In genomic region chr10:71836594-71836970, GRCh38 we compare ENCODE assay signal across 9 cellular contexts. TPM values are rescaled to one million over a fixed set of nuclear protein-coding genes. Genes with fewer than 3 reads are reported as not detected.
A peak's percentile ranks its signal among the peaks of the same experiment; 100 is the strongest.
DNase-seq lines count a peak whose midpoint lies in the region; ATAC-seq, FAIRE-seq and TF ChIP-seq lines count a peak whose summit lies in the region.
"Had no signal": no experiment of that assay in that cellular context is flagged by ENCODE, and none has a peak within 500 bp of the region (broad histone marks: within the 10 kb centered on the region; RNA-seq: fewer than 3 reads in every experiment).

No MANE protein-coding gene starts in this region.

- H3K36me3 ChIP-seq in H1 (ENCODE audit: control insufficient read depth in 2 of 4, insufficient read depth in 4 of 4, low read length in 3 of 4), result peaks cover 3 to 7% (median 5%) of the 10 kb centered on the region in 4 experiments; a peak in 6 of 8 replicates

- H3K9me3 Mint-ChIP-seq in natural killer cell, result no peaks in the 10 kb centered on the region
- no peaks in the 10 kb centered on the region for H3K9me3 Mint-ChIP-seq in activated T-helper 1 cell treated with anti-CD3 and anti-CD28 coated beads, Interleukin-12 subunit alpha, Interleukin-12 subunit beta, Interleukin-2, Interleukin-4 antibody, amounts not matched to agents 30 ng/mL and 10 ng/mL and 1 ng/mL, durations not matched to agents 14 hours and 24 hours and 36 hours

- peak overlapping the region; percentile 43; the same call in 1 of the 2 replicates for H3K27ac ChIP-seq in H1 (ENCODE audit: low read depth, low read length)

- TF ChIP-seq POLR2A in H1 (IDR thresholded peaks at IDR 0.05; ENCODE audit: control extremely low read depth in 1 of 2, low read depth in 2 of 2, low read length in 2 of 2), result no peak

- no peak for TF ChIP-seq CTCF in H1 (IDR thresholded peaks at IDR 0.05; ENCODE audit: control extremely low read depth in 1 of 3, insufficient read depth in 1 of 3, low read depth in 1 of 3, low read length in 3 of 3)
- TF ChIP-seq CTCF in natural killer cell (IDR thresholded peaks at IDR 0.05), result no peak

- H2BK15ac ChIP-seq in H1 (ENCODE audit: low read length), result no peak overlapping the region

- no peak overlapping the region for H3K14ac ChIP-seq in H1 (ENCODE audit: insufficient read length)

- no peak for TF ChIP-seq EP300 in H1 (IDR thresholded peaks at IDR 0.05; ENCODE audit: borderline replicate concordance in 1 of 2, low read depth in 2 of 2, low read length in 2 of 2)

- H3K23ac ChIP-seq in H1 (ENCODE audit: insufficient read length), result no peak overlapping the region

- H3K79me2 ChIP-seq in H1 (ENCODE audit: control insufficient read depth in 1 of 2, insufficient read depth in 2 of 2, low read length in 2 of 2), result peaks cover 41 to 94% of the 10 kb centered on the region in 2 experiments

- H3K9ac ChIP-seq in H1 (replicated peaks in 1 of 4; ENCODE audit: extremely low read depth in 1 of 4, low read depth in 3 of 4, low read length in 3 of 4), result no peak overlapping the region

- intact Hi-C loops in sciatic nerve (cut with DNase I) (no loop called here), natural killer cell (cut with micrococcal nuclease) (no loop called here)
- intact Hi-C loops in activated T-helper 1 cell treated with anti-CD3 and anti-CD28 coated beads, Interleukin-12 subunit alpha, Interleukin-12 subunit beta, Interleukin-2, Interleukin-4 antibody, amounts not matched to agents 30 ng/mL and 10 ng/mL and 1 ng/mL, durations not matched to agents 14 hours and 24 hours and 36 hours (cut with micrococcal nuclease), result no loop called here

- POLR2A ChIA-PET in H1 (lab: Charles Lee; ENCODE audit: partially characterized antibody), result interaction anchor here (1.0 to 2.8 kb wide), 3 partner anchors 14 to 23 kb away, joined by 5 to 11 read pairs (median 5); partner anchors contain the start of gene PSAP

- no peak overlapping the region for H4K91ac ChIP-seq in H1 (replicated peaks; ENCODE audit: insufficient read length, low read length)

- H4K5ac ChIP-seq in H1 (ENCODE audit: insufficient read length, low read depth, low read length), result no peak overlapping the region

- no peak for FAIRE-seq in H1 (lab: Jason Lieb, UNC)

- H3K18ac ChIP-seq in H1 (ENCODE audit: extremely low read depth, low read length), result no peak overlapping the region

- no peak overlapping the region for H3K4me3 Mint-ChIP-seq in natural killer cell
- no peak overlapping the region for H3K4me3 Mint-ChIP-seq in activated T-helper 1 cell treated with anti-CD3 and anti-CD28 coated beads, Interleukin-12 subunit alpha, Interleukin-12 subunit beta, Interleukin-2, Interleukin-4 antibody, amounts not matched to agents 30 ng/mL and 10 ng/mL and 1 ng/mL, durations not matched to agents 14 hours and 24 hours and 36 hours

- no peak overlapping the region for H3K4me3 ChIP-seq in H1 (ENCODE audit: extremely low read depth in 1 of 4, insufficient read depth in 2 of 4, low read depth in 3 of 4, low read length in 4 of 4)
- H3K4me3 ChIP-seq: K562 had no signal

- no peak overlapping the region for H4K8ac ChIP-seq in H1 (ENCODE audit: extremely low read depth, insufficient read depth, low read length)

- CTCF ChIA-PET in H1 (lab: Charles Lee; ENCODE audit: partially characterized antibody), result interaction anchor here (0.9 to 11.0 kb wide), 11 partner anchors 9 to 108 kb away, joined by 3 to 113 read pairs (median 5); partner anchors contain the start of gene VSIR

- DNase-seq in H1 (ENCODE audit: low read depth in 1 of 2, low spot score in 2 of 2) (no peak), sciatic nerve (ENCODE audit: low spot score) (no peak), natural killer cell (no peak), NCI-H1930 (lab: John Stamatoyannopoulos, UW) (no peak), islet precursor cell (no peak)
- DNase-seq in activated T-helper 1 cell treated with anti-CD3 and anti-CD28 coated beads, Interleukin-12 subunit alpha, Interleukin-12 subunit beta, Interleukin-2, Interleukin-4 antibody, amounts not matched to agents 30 ng/mL and 10 ng/mL and 1 ng/mL, durations not matched to agents 14 hours and 24 hours and 36 hours (ENCODE audit: low spot score), result no peak

- H2BK120ac ChIP-seq in H1 (replicated peaks; ENCODE audit: low read depth, low read length), result no peak overlapping the region

- H2BK20ac ChIP-seq in H1 (ENCODE audit: low read length), result no peak overlapping the region

- H3K27ac Mint-ChIP-seq in natural killer cell, result peak overlapping the region in 1 of 2 donors; percentile 66
- H3K27ac Mint-ChIP-seq in activated T-helper 1 cell treated with anti-CD3 and anti-CD28 coated beads, Interleukin-12 subunit alpha, Interleukin-12 subunit beta, Interleukin-2, Interleukin-4 antibody, amounts not matched to agents 30 ng/mL and 10 ng/mL and 1 ng/mL, durations not matched to agents 14 hours and 24 hours and 36 hours, result no peak overlapping the region

- H3K27me3 ChIP-seq in H1 (replicated peaks in 1 of 4; ENCODE audit: control insufficient read depth in 3 of 4, extremely low read depth in 1 of 4, insufficient read depth in 3 of 4, low read length in 3 of 4), result no peaks in the 10 kb centered on the region

- H3K4me1 Mint-ChIP-seq in natural killer cell, result peaks cover 45 to 64% of the 10 kb centered on the region in 2 donors
- H3K4me1 Mint-ChIP-seq in activated T-helper 1 cell treated with anti-CD3 and anti-CD28 coated beads, Interleukin-12 subunit alpha, Interleukin-12 subunit beta, Interleukin-2, Interleukin-4 antibody, amounts not matched to agents 30 ng/mL and 10 ng/mL and 1 ng/mL, durations not matched to agents 14 hours and 24 hours and 36 hours (ENCODE audit: low read depth), result peaks cover 47% of the 10 kb centered on the region

- no peak overlapping the region for H3K56ac ChIP-seq in H1 (replicated peaks; ENCODE audit: insufficient read length, low read depth, low read length)

- H3K4me1 ChIP-seq in H1 (replicated peaks in 1 of 4; ENCODE audit: control insufficient read depth in 3 of 4, insufficient read depth in 4 of 4, low read length in 3 of 4), result peaks cover 11 to 28% (median 12%) of the 10 kb centered on the region in 4 experiments

- H3K9me3 ChIP-seq in H1 (ENCODE audit: insufficient read depth in 2 of 2, low read depth in 1 of 2, low read length in 1 of 2), result no peaks in the 10 kb centered on the region

- H3K4ac ChIP-seq in H1 (replicated peaks; ENCODE audit: insufficient read length, low read depth, low read length), result no peak overlapping the region

- H4K20me1 ChIP-seq in H1 (replicated peaks in 1 of 2; ENCODE audit: control insufficient read depth in 1 of 2, insufficient read depth in 2 of 2, low read length in 2 of 2), result peaks cover 39 to 40% of the 10 kb centered on the region in 2 experiments

- H3K23me2 ChIP-seq in H1 (ENCODE audit: low read depth, low read length), result no peaks in the 10 kb centered on the region

- WGBS in H1 (ENCODE audit: extremely low coverage in 1 of 2, insufficient coverage in 1 of 2, insufficient read length in 1 of 2, insufficient replicate concordance in 2 of 2, low coverage in 1 of 2, low lambda C conversion rate in 2 of 2, missing lambda C conversion rate in 1 of 2), 2 experiments, result 93% methylated on average over 4 of the region's 4 CpGs; no CpG with 5 or more reads in 1 of the 2 experiments

- no peaks in the 10 kb centered on the region for H3K36me3 Mint-ChIP-seq in natural killer cell
- peaks cover 6% of the 10 kb centered on the region for H3K36me3 Mint-ChIP-seq in activated T-helper 1 cell treated with anti-CD3 and anti-CD28 coated beads, Interleukin-12 subunit alpha, Interleukin-12 subunit beta, Interleukin-2, Interleukin-4 antibody, amounts not matched to agents 30 ng/mL and 10 ng/mL and 1 ng/mL, durations not matched to agents 14 hours and 24 hours and 36 hours (ENCODE audit: low read depth)

- no peaks in the 10 kb centered on the region for H3K27me3 Mint-ChIP-seq in natural killer cell (ENCODE audit: low read depth in 2 of 2)
- H3K27me3 Mint-ChIP-seq in activated T-helper 1 cell treated with anti-CD3 and anti-CD28 coated beads, Interleukin-12 subunit alpha, Interleukin-12 subunit beta, Interleukin-2, Interleukin-4 antibody, amounts not matched to agents 30 ng/mL and 10 ng/mL and 1 ng/mL, durations not matched to agents 14 hours and 24 hours and 36 hours (ENCODE audit: insufficient read depth), result no peaks in the 10 kb centered on the region

- no peak for TF ChIP-seq RAD21 in H1 (IDR thresholded peaks at IDR 0.05 in 1 of 2, conservative IDR thresholded peaks at IDR 0.05 in 1 of 2; ENCODE audit: low read depth in 2 of 2, low read length in 2 of 2)

- no peak overlapping the region for H2AK5ac ChIP-seq in H1 (ENCODE audit: low read depth, low read length)

- H2BK5ac ChIP-seq in H1 (ENCODE audit: low read depth, low read length), result peak overlapping the region; percentile 75; the same call in 1 of the 2 replicates

- H2BK12ac ChIP-seq in H1 (ENCODE audit: low read depth, low read length), result peak overlapping the region; percentile 39; the same call in 1 of the 2 replicates

- H3K4me2 ChIP-seq in H1 (ENCODE audit: insufficient read depth in 1 of 2, low read depth in 2 of 2, low read length in 2 of 2), result no peak overlapping the region

- H3K79me1 ChIP-seq in H1 (ENCODE audit: low read depth, low read length), result peaks cover 21% of the 10 kb centered on the region

- H2AFZ ChIP-seq in H1 (ENCODE audit: low read length), result no peak overlapping the region

- ATAC-seq in GM19035 (IDR thresholded peaks at IDR 0.05; ENCODE audit: unreplicated experiment) (peak; percentile 25), HG03139 (IDR thresholded peaks at IDR 0.05; ENCODE audit: unreplicated experiment) (peak; percentile 18), sciatic nerve (peak; percentile 74), natural killer cell (no peak)

TF ChIP-seq in H1, 55 proteins besides CTCF, POLR2A, EP300 and RAD21 (continues in another document):
- no peak for TF ChIP-seq POLR2AphosphoS5 (IDR thresholded peaks at IDR 0.05; ENCODE audit: low read depth, low read length)
- TF ChIP-seq EZH2 (IDR thresholded peaks at IDR 0.05; ENCODE audit: low read depth, low read length, severe bottlenecking), result no peak
- TF ChIP-seq FOSL1 (IDR thresholded peaks at IDR 0.05; ENCODE audit: insufficient read depth, low read depth, low read length), result no peak
- no peak for TF ChIP-seq NRF1 (IDR thresholded peaks at IDR 0.05; ENCODE audit: low read depth, low read length)

RNA-seq across cellular contexts. Expression of gene PSAP, which starts 14.5 kb away (rescaled TPM):
- total RNA-seq in H1 (2021; fragmentation: NEBNext Ultra II Directional; extraction: Animal tissue kit (Norgen Biotek cat#: 25700)), result 386 and 388 TPM in 2 replicates
- 504 and 700 TPM in 2 replicates for polyA plus RNA-seq in H1 (2011; rRNA removed)
- polyA plus RNA-seq in H1 (2011; cell fraction: cytosol; rRNA removed), result 658 TPM
- 734 TPM for polyA plus RNA-seq in H1 (2011; cell fraction: nucleus; rRNA removed)
- 396 to 476 TPM (median 458 TPM) in 4 replicates for polyA plus RNA-seq in H1 (2012, experiment 1 of 2)
- 418 TPM for polyA plus RNA-seq in H1 (2012, experiment 2 of 2)
- 516 TPM for polyA plus RNA-seq in H1 (2013, experiment 1 of 2)
- 481 TPM for polyA plus RNA-seq in H1 (2013, experiment 2 of 2)
- 440 and 675 TPM in 2 replicates for polyA minus RNA-seq in H1 (2011; rRNA and poly(A)+ RNA removed)
- polyA minus RNA-seq in H1 (2011; cell fraction: cytosol; rRNA and poly(A)+ RNA removed), result 334 TPM
- polyA minus RNA-seq in H1 (2011; cell fraction: nucleus; rRNA and poly(A)+ RNA removed), result 186 TPM
- total RNA-seq in sciatic nerve (920 TPM), natural killer cell (100 to 1,000 TPM; 324 to 488 (median 428) TPM)
- 117 and 122 TPM in 2 replicates for total RNA-seq in activated T-helper 1 cell treated with anti-CD3 and anti-CD28 coated beads, Interleukin-12 subunit alpha, Interleukin-12 subunit beta, Interleukin-2, Interleukin-4 antibody, amounts not matched to agents 30 ng/mL and 10 ng/mL and 1 ng/mL, durations not matched to agents 14 hours and 24 hours and 36 hours

Comparison
In these comparisons a context has a peak if more than half of its experiments do, and no peak if none do; other contexts are left out.
1. ATAC-seq: peak in GM19035 (single experiment), HG03139 (single experiment) and sciatic nerve (single experiment); none in natural killer cell (0 of 3).